8 cellular contexts compared by ENCODE assay signal in genomic region chr11:102451041-102451692, GRCh38.
DNase-seq lines count a peak whose midpoint lies in the region; TF ChIP-seq lines count a peak whose summit lies in the region.

No MANE protein-coding gene starts in this region.

- DNase-seq in AG04449 (ENCODE audit: low read depth, low spot score) (no peak), choroid plexus epithelial cell (ENCODE audit: low read depth) (no peak), NCI-H748 (lab: John Stamatoyannopoulos, UW; ENCODE audit: unreplicated experiment) (no peak), NCI-H146 treated with DMSO at 0.1 percent for 48 hours (lab: John Stamatoyannopoulos, UW; ENCODE audit: unreplicated experiment) (no peak), iPS-NIHi11 (ENCODE audit: low spot score) (no peak)
- no peak for DNase-seq in activated CD4-positive, alpha-beta T cell treated with anti-CD3 and anti-CD28 coated beads for 4 hours

- H3K27ac ChIP-seq in KOPT-K1 (ENCODE audit: low read depth, low read length, poor library complexity, severe bottlenecking) (peak overlapping the region; percentile 86), muscle layer of colon (ENCODE audit: low read depth, low read length) (peak overlapping the region; percentile 98)

- no peak for TF ChIP-seq CTCF in AG04449 (IDR thresholded peaks at IDR 0.05; ENCODE audit: insufficient read depth, low read length, missing control alignments)
- no peak for TF ChIP-seq CTCF in choroid plexus epithelial cell (conservative IDR thresholded peaks at IDR 0.05; ENCODE audit: low read depth, low read length)

- H3K9ac ChIP-seq in muscle layer of colon (ENCODE audit: low read length): peak overlapping the region; percentile 52

- H3K9me3 ChIP-seq in KOPT-K1 (ENCODE audit: insufficient read depth, low read length, poor library complexity, severe bottlenecking) (no peaks in the 10 kb centered on the region), muscle layer of colon (ENCODE audit: low read length) (no peaks in the 10 kb centered on the region)

- H3K27me3 ChIP-seq in muscle layer of colon (ENCODE audit: control insufficient read depth in 1 of 2, insufficient read depth in 2 of 2, low read length in 2 of 2): no peaks in the 10 kb centered on the region

- POLR2A ChIA-PET in AG04449 (lab: Yijun Ruan, JAX): interaction anchor here (0.8 kb wide), 1 partner anchor 102 kb away, joined by 4 read pairs; no protein-coding TSS in a partner anchor

- peak overlapping the region; percentile 89 for H3K4me3 ChIP-seq in AG04449 (ENCODE audit: low read depth, low read length)
- peak overlapping the region; percentile 85 for H3K4me3 ChIP-seq in choroid plexus epithelial cell (ENCODE audit: low read depth, low read length)
- peak overlapping the region; percentile 76 to 78 for H3K4me3 ChIP-seq in muscle layer of colon (ENCODE audit: low read depth in 1 of 2, low read length in 2 of 2)

- H3K36me3 ChIP-seq in KOPT-K1 (ENCODE audit: insufficient read depth, low read length) (peaks cover 28% of the 10 kb centered on the region), muscle layer of colon (ENCODE audit: insufficient read depth, low read length) (peaks cover 10% of the 10 kb centered on the region)

- peaks cover 46% of the 10 kb centered on the region for H3K4me1 ChIP-seq in muscle layer of colon (ENCODE audit: insufficient read depth, low read length)

- CTCF ChIA-PET in AG04449 (lab: Yijun Ruan, JAX): interaction anchor here (2.3 kb wide), 1 partner anchor 60 kb away, joined by 13 read pairs; no protein-coding TSS in a partner anchor
